In the genomic region with DNA sequence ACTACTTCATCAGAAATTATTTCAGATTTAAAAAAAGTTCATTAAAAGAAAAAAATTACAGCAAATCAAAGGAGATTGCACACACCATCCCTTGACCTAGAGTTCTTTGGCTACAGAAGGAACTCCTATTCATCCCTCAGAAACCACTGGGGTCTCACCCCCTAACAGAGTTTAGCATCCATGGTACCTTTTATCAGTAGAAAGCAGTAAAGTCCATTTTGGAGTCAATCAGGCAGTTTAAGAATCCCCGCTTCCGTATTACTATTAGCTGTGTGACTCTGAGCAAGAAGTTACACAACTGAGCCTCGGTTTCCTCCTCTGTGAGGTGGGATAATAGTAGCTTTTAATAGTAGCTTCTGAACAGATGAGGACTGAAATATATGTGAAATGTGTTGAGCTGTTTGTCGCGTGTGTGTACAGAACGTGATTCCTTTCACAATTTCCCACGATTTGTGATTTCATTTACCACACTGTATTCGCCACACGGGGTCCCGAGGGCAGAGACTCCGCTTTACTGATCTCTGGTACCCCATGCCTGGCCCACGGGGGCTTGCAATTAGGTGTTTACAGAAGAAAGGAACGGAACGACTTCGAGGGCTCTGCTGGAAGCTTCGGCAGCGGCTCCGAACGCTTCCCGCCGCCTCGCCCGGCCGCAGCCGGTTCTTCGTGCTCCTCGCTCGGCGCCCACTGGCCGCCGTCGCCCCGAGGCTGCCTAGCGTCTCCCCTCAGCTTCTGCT, we compare ENCODE assay signal across 8 cellular contexts.
DNase-seq lines count a peak whose midpoint lies in the region; ATAC-seq, FAIRE-seq and TF ChIP-seq lines count a peak whose summit lies in the region.

No MANE protein-coding gene starts in this region.

- FAIRE-seq in D721Med (lab: Jason Lieb, UNC) = no peak

- H3K4me3 Mint-ChIP-seq in immature natural killer cell = peak overlapping the region; percentile 79 to 85 (median 82)
- H3K4me3 Mint-ChIP-seq in stimulated activated naive B cell treated with anti-CD40 and anti-IgM and Interleukin-4, amounts not matched to agents 10 μg/mL and 1 μg/mL and 100 μg/mL, for 72 hours = peak overlapping the region; percentile 81 to 84

- no peaks in the 10 kb centered on the region for H3K9me3 Mint-ChIP-seq in immature natural killer cell
- H3K9me3 Mint-ChIP-seq in stimulated activated naive B cell treated with anti-CD40 and anti-IgM and Interleukin-4, amounts not matched to agents 10 μg/mL and 1 μg/mL and 100 μg/mL, for 72 hours = no peaks in the 10 kb centered on the region

- ATAC-seq in stimulated activated naive B cell treated with anti-CD40 and anti-IgM and Interleukin-4, amounts not matched to agents 10 μg/mL and 1 μg/mL and 100 μg/mL, for 72 hours (replicated peaks) = peak; percentile 10 to 20

- TF ChIP-seq CTCF in astrocyte of the cerebellum (IDR thresholded peaks at IDR 0.05; ENCODE audit: low read depth, low read length, missing control alignments) (no peak), D721Med (IDR thresholded peaks at IDR 0.05; ENCODE audit: insufficient read depth, missing control alignments) (no peak)

- H3K27me3 Mint-ChIP-seq in immature natural killer cell (ENCODE audit: low read depth in 3 of 3) = peaks cover 16 to 34% (median 28%) of the 10 kb centered on the region in 3 donors
- H3K27me3 Mint-ChIP-seq in stimulated activated naive B cell treated with anti-CD40 and anti-IgM and Interleukin-4, amounts not matched to agents 10 μg/mL and 1 μg/mL and 100 μg/mL, for 72 hours = peaks cover 35 to 57% of the 10 kb centered on the region in 2 donors

- H3K27ac Mint-ChIP-seq in immature natural killer cell = no peak overlapping the region
- no peak overlapping the region for H3K27ac Mint-ChIP-seq in stimulated activated naive B cell treated with anti-CD40 and anti-IgM and Interleukin-4, amounts not matched to agents 10 μg/mL and 1 μg/mL and 100 μg/mL, for 72 hours

- H3K4me1 Mint-ChIP-seq in immature natural killer cell = peaks cover 20 to 23% of the 10 kb centered on the region in 2 donors
- H3K4me1 Mint-ChIP-seq in stimulated activated naive B cell treated with anti-CD40 and anti-IgM and Interleukin-4, amounts not matched to agents 10 μg/mL and 1 μg/mL and 100 μg/mL, for 72 hours = peaks cover 14 to 27% of the 10 kb centered on the region in 2 donors

- DNase-seq in NCI-H1092 treated with DMSO at 0.1 percent for 48 hours (lab: John Stamatoyannopoulos, UW) (peak; percentile 49), NCI-H1092 (lab: John Stamatoyannopoulos, UW) (no peak), NCI-H2227 (lab: John Stamatoyannopoulos, UW; ENCODE audit: unreplicated experiment) (peak; percentile 83), astrocyte of the cerebellum (ENCODE audit: low read depth) (no peak), immature natural killer cell (no peak), T-helper 9 cell (no peak), D721Med (ENCODE audit: insufficient read length, low spot score) (no peak)
- no peak for DNase-seq in stimulated activated naive B cell treated with anti-CD40 and anti-IgM and Interleukin-4, amounts not matched to agents 10 μg/mL and 1 μg/mL and 100 μg/mL, for 72 hours

- peak overlapping the region; percentile 62 for H3K4me3 ChIP-seq in astrocyte of the cerebellum (ENCODE audit: low read depth, low read length)

- peaks cover 0 to 4% (median 4%) of the 10 kb centered on the region in 3 donors for H3K36me3 Mint-ChIP-seq in immature natural killer cell
- H3K36me3 Mint-ChIP-seq in stimulated activated naive B cell treated with anti-CD40 and anti-IgM and Interleukin-4, amounts not matched to agents 10 μg/mL and 1 μg/mL and 100 μg/mL, for 72 hours = peaks cover 0 to 1% of the 10 kb centered on the region in 2 donors

- in situ Hi-C loops in astrocyte of the cerebellum (cut with HindIII; ENCODE audit: low sequenced_read_pairs) = no loop called here

Comparison
In these comparisons a context has a peak if more than half of its experiments do, and no peak if none do; other contexts are left out.
1. DNase-seq: peak in NCI-H1092 treated with DMSO at 0.1 percent for 48 hours (single experiment) and NCI-H2227 (single experiment); none in NCI-H1092 (single experiment), astrocyte of the cerebellum (single experiment), immature natural killer cell (0 of 3), stimulated activated naive B cell treated with anti-CD40 and anti-IgM and Interleukin-4, amounts not matched to agents 10 μg/mL and 1 μg/mL and 100 μg/mL, for 72 hours (single experiment), T-helper 9 cell (single experiment) and D721Med (single experiment).